In genomic region chr14:81305743-81306142, GRCh38 we compare ENCODE assay signal across 19 cellular contexts.
DNase-seq lines count a peak whose midpoint lies in the region; ATAC-seq and TF ChIP-seq lines count a peak whose summit lies in the region.
"Had no signal": no experiment of that assay in that cellular context is flagged by ENCODE, and none has a peak within 500 bp of the region (broad histone marks: within the 10 kb centered on the region; RNA-seq: fewer than 3 reads in every experiment).

No MANE protein-coding gene starts in this region.

- DNase-seq in NCI-H69 (lab: John Stamatoyannopoulos, UW) (peak; percentile 35), NCI-H2227 treated with DMSO at 0.1 percent for 48 hours (lab: John Stamatoyannopoulos, UW) (no peak), G401 (ENCODE audit: low spot score) (no peak), GM20000 (ENCODE audit: low spot score) (no peak)
- DNase-seq: DND-41; NCI-H1048; NCI-H1436; NCI-H2029; NCI-H446; NCI-H526 treated with DMSO at 0.1 percent for 48 hours; NK-92 treated with Interleukin-12 subunit alpha and Interleukin-12 subunit beta, amount 100 ng/mL, for 24 hours; Peyer's patch; SW 1271; T-helper 2 cell had no signal

- ATAC-seq in GM18502 (IDR thresholded peaks at IDR 0.05; ENCODE audit: poor library complexity, unreplicated experiment): peak; percentile 33
- ATAC-seq in GM19455 (IDR thresholded peaks at IDR 0.05; ENCODE audit: unreplicated experiment): peak; percentile 38
- peak; percentile 30 for ATAC-seq in HG03280 (IDR thresholded peaks at IDR 0.05; ENCODE audit: unreplicated experiment)
- ATAC-seq in HG02759 (IDR thresholded peaks at IDR 0.05; ENCODE audit: unreplicated experiment): no peak
- ATAC-seq: Right ventricle myocardium inferior had no signal

- in situ Hi-C loops in G401 (cut with HindIII; ENCODE audit: low sequenced_read_pairs): no loop called here

- no peak for TF ChIP-seq CTCF in GM20000 (IDR thresholded peaks at IDR 0.05; ENCODE audit: extremely low read depth, missing control alignments)
